In the genomic region with DNA sequence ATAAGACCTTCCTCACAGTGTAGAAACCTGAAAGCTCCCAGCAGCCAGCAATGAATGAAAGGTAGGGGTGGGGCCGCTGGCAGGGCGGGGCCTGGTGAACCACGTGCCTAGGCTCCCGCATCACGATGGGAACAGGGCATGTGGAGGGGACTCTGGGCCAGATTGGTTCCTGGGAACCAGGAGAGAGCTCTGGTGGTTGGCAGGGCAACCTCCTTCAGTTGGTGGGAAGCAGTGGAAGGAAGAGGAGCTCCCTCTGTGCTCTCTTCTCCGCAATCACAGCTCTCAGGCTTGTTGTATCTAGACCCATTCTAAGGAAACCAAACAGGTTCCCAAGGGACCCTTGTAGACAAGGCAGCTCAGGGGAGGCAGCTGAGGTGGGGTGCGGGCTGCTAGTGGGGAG, we compare ENCODE assay signal across 1 cellular context.
A peak's percentile ranks its signal among the peaks of the same experiment; 100 is the strongest.
TF ChIP-seq lines count a peak whose summit lies in the region.

No MANE protein-coding gene starts in this region.

TF ChIP-seq in H1, 55 proteins besides CTCF, POLR2A, EP300 and RAD21:
- peak; percentile 11; the same call in 1 of the 2 replicates for TF ChIP-seq E2F6 (IDR thresholded peaks at IDR 0.05)
- TF ChIP-seq PHF8 (conservative IDR thresholded peaks at IDR 0.05; ENCODE audit: low read depth, low read length) = no peak
- TF ChIP-seq CTBP2 (IDR thresholded peaks at IDR 0.05; ENCODE audit: borderline replicate concordance, insufficient read depth, insufficient read length, low read length) = no peak
- TF ChIP-seq SAP30 (IDR thresholded peaks at IDR 0.05; ENCODE audit: insufficient read depth, insufficient replicate concordance, low read length) = no peak
- TF ChIP-seq RXRA (IDR thresholded peaks at IDR 0.05; ENCODE audit: insufficient read depth, low read depth, low read length) = no peak
- peak; percentile 57; the same call in 1 of the 2 replicates for TF ChIP-seq USF2 (IDR thresholded peaks at IDR 0.05; ENCODE audit: low read length)
- TF ChIP-seq, protein P1, sequence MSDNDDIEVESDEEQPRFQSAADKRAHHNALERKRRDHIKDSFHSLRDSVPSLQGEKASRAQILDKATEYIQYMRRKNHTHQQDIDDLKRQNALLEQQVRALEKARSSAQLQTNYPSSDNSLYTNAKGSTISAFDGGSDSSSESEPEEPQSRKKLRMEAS (IDR thresholded peaks at IDR 0.05) = peak; percentile 70
- TF ChIP-seq TBP (IDR thresholded peaks at IDR 0.05; ENCODE audit: low read depth, low read length) = peak; percentile 63; the same call in 1 of the 2 replicates
- TF ChIP-seq CBX8 (IDR thresholded peaks at IDR 0.05; ENCODE audit: borderline replicate concordance, low read depth, low read length) = no peak
- no peak for TF ChIP-seq CEBPB (IDR thresholded peaks at IDR 0.05; ENCODE audit: low read depth, low read length)
- peak; percentile 82 for TF ChIP-seq TAF1 (IDR thresholded peaks at IDR 0.05; ENCODE audit: low read depth, low read length)
- TF ChIP-seq RBBP5 (IDR thresholded peaks at IDR 0.05; ENCODE audit: borderline replicate concordance, low read depth, low read length) = no peak
- no peak for TF ChIP-seq GTF2F1 (IDR thresholded peaks at IDR 0.05; ENCODE audit: borderline replicate concordance, low read depth, low read length)
- no peak for TF ChIP-seq EZH2 (IDR thresholded peaks at IDR 0.05; ENCODE audit: low read depth, low read length, severe bottlenecking)
- TF ChIP-seq POLR2AphosphoS5 (IDR thresholded peaks at IDR 0.05; ENCODE audit: low read depth, low read length) = 0 out of 2 replicates have a peak, but pooled peaks have one; percentile 28
- no peak for TF ChIP-seq JUND (IDR thresholded peaks at IDR 0.05; ENCODE audit: low read length)
